In the genomic region with DNA sequence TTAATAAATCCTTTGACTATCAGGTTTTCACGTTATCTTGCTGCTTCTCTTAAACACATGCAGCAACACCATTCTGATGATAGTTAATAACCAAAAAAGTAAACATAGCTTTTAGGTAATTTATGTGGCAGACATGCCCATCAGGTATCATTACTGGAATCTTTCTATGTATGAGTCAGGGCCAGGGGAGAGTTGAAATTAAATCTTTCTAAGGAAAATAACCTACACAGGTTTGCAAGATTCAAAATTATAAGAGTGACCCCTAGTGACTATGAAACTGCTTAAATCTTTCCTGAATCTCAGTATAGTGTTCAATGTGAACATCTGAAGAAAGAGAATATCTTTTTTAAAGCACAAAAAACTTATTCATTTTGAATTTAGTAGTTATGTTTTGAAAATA, we compare ENCODE assay signal across 14 cellular contexts.
A peak's percentile ranks its signal among the peaks of the same experiment; 100 is the strongest.
DNase-seq lines count a peak whose midpoint lies in the region; ATAC-seq, FAIRE-seq and TF ChIP-seq lines count a peak whose summit lies in the region.
"Had no signal": no experiment of that assay in that cellular context is flagged by ENCODE, and none has a peak within 500 bp of the region (broad histone marks: within the 10 kb centered on the region; RNA-seq: fewer than 3 reads in every experiment).

No MANE protein-coding gene starts in this region.

- H3K4me3 ChIP-seq in HepG2 (replicated peaks in 1 of 3; ENCODE audit: insufficient read depth in 1 of 3, low read depth in 2 of 3, low read length in 3 of 3): no peak overlapping the region
- H3K4me3 ChIP-seq in right lobe of liver: no peak overlapping the region
- H3K4me3 ChIP-seq in upper lobe of right lung: no peak overlapping the region
- H3K4me3 ChIP-seq: colonic mucosa had no signal

- 25% methylated on average over 1 of the region's 1 CpG for WGBS in HepG2 (ENCODE audit: low lambda C conversion rate)
- 44% methylated on average over 1 of the region's 1 CpG for WGBS in right lobe of liver (ENCODE audit: insufficient coverage, low coverage, low lambda C conversion rate, missing lambda C conversion rate)

- H3K4me1 ChIP-seq in HepG2 (ENCODE audit: insufficient read depth, low read length) (no peaks in the 10 kb centered on the region), right lobe of liver (no peaks in the 10 kb centered on the region), upper lobe of right lung (no peaks in the 10 kb centered on the region)
- H3K4me1 ChIP-seq: colonic mucosa had no signal

- ATAC-seq in HepG2: no peak
- no peak for ATAC-seq in right lobe of liver
- ATAC-seq in SK-N-SH treated with all-trans-retinoic acid at 6 μM for 48 hours: peak; percentile 88
- no peak for ATAC-seq in upper lobe of right lung
- ATAC-seq in HG02870 (IDR thresholded peaks at IDR 0.05; ENCODE audit: unreplicated experiment): no peak
- no peak for ATAC-seq in GM21515 (IDR thresholded peaks at IDR 0.05; ENCODE audit: unreplicated experiment)

- H3K79me2 ChIP-seq in HepG2 (ENCODE audit: insufficient read depth, low read length): no peaks in the 10 kb centered on the region

- no peaks in the 10 kb centered on the region for H4K20me1 ChIP-seq in HepG2 (ENCODE audit: insufficient read depth, low read length)

- H3K27me3 ChIP-seq in HepG2 (ENCODE audit: control insufficient read depth in 1 of 2, insufficient read depth in 2 of 2, low read length in 2 of 2): no peaks in the 10 kb centered on the region
- H3K27me3 ChIP-seq in right lobe of liver: no peaks in the 10 kb centered on the region
- no peaks in the 10 kb centered on the region for H3K27me3 ChIP-seq in upper lobe of right lung
- H3K27me3 ChIP-seq: colonic mucosa had no signal

- DNase-seq in HepG2 (ENCODE audit: low spot score) (no peak), right lobe of liver (no peak), fibroblast of the conjunctiva (ENCODE audit: low read depth) (peak; percentile 28), upper lobe of right lung (no peak), middle frontal gyrus (ENCODE audit: extremely low spot score, low spot score) (no peak)
- DNase-seq: activated CD4-positive, alpha-beta T cell treated with anti-CD3 and anti-CD28 coated beads for 48 hours; activated effector memory CD4-positive, alpha-beta T cell treated with Interleukin-2 at 50 U/mL for 16 hours; CD4-positive, alpha-beta T cell; colonic mucosa; head of caudate nucleus had no signal

- intact Hi-C loops in HepG2 (cut with micrococcal nuclease; ENCODE audit: unreplicated experiment): loop anchor here (5.0 kb wide), 1 partner anchor 368 kb away; no protein-coding TSS in a partner anchor
- intact Hi-C loops in right lobe of liver (cut with DNase I): no loop called here
- intact Hi-C loops in upper lobe of right lung (cut with DNase I): no loop called here

- TF ChIP-seq POLR2A in HepG2 (IDR thresholded peaks at IDR 0.05; ENCODE audit: insufficient read depth in 1 of 2, low read depth in 2 of 2, low read length in 2 of 2): no peak
- TF ChIP-seq POLR2A in right lobe of liver (IDR thresholded peaks at IDR 0.05): no peak

- H3K9ac ChIP-seq in HepG2 (ENCODE audit: insufficient read depth, low read depth, low read length): no peak overlapping the region

- TF ChIP-seq EP300 in HepG2 (IDR thresholded peaks at IDR 0.05; ENCODE audit: low read depth in 2 of 2, low read length in 2 of 2) (no peak), HepG2 (CRISPR knock-in tag; IDR thresholded peaks at IDR 0.05; ENCODE audit: borderline replicate concordance) (no peak)

- H3K9me3 ChIP-seq in HepG2 (ENCODE audit: low read length) (peaks cover 3% of the 10 kb centered on the region), right lobe of liver (no peaks in the 10 kb centered on the region), upper lobe of right lung (no peaks in the 10 kb centered on the region)
- H3K9me3 ChIP-seq: colonic mucosa had no signal

- no peak for FAIRE-seq in HepG2 (lab: Jason Lieb, UNC)
- FAIRE-seq: H54 had no signal

- no peak for TF ChIP-seq RAD21 in HepG2 (CRISPR knock-in tag; IDR thresholded peaks at IDR 0.05)

- H3K27ac ChIP-seq in HepG2 (ENCODE audit: extremely low read length, insufficient read depth, low read length): no peak overlapping the region
- no peak overlapping the region for H3K27ac ChIP-seq in right lobe of liver
- no peak overlapping the region for H3K27ac ChIP-seq in upper lobe of right lung
- H3K27ac ChIP-seq: colonic mucosa had no signal

- no peaks in the 10 kb centered on the region for H3K36me3 ChIP-seq in HepG2 (replicated peaks in 1 of 2; ENCODE audit: control insufficient read depth in 1 of 2, insufficient read depth in 2 of 2, low read length in 2 of 2)
- H3K36me3 ChIP-seq in right lobe of liver: no peaks in the 10 kb centered on the region
- H3K36me3 ChIP-seq in upper lobe of right lung: no peaks in the 10 kb centered on the region
- H3K36me3 ChIP-seq: colonic mucosa had no signal

- H3K4me2 ChIP-seq in HepG2 (ENCODE audit: low read depth, low read length): no peak overlapping the region

- in situ Hi-C loops in HepG2 (cut with HindIII; ENCODE audit: extremely low pct_ligation_motif_present, low pct_unique_long_range_greater_than_20kb): no loop called here

- no peak overlapping the region for H2AFZ ChIP-seq in HepG2 (ENCODE audit: low read length)

- TF ChIP-seq CTCF in HepG2 (CRISPR knock-in tag; IDR thresholded peaks at IDR 0.05) (0 out of 2 replicates have a peak, but pooled peaks have one; percentile 9), right lobe of liver (IDR thresholded peaks at IDR 0.05) (no peak), upper lobe of right lung (IDR thresholded peaks at IDR 0.05) (peak; percentile 20)

- BruUV-seq in HepG2 (replicated peaks; lab: Mats Ljungman, UMichigan): no TSS peak

- CTCF ChIA-PET in HepG2 (lab: Yijun Ruan, JAX; ENCODE audit: low intra/inter-chr PET ratio, low total read pairs): interaction anchor here (1.0 kb wide), 1 partner anchor 366 kb away, joined by 3 read pairs; no protein-coding TSS in a partner anchor

- POLR2A ChIA-PET in HepG2 (lab: Yijun Ruan, JAX): no interaction called here

TF ChIP-seq in HepG2, 621 proteins besides CTCF, POLR2A, EP300 and RAD21:
- TF ChIP-seq CAMTA2 (CRISPR knock-in tag; IDR thresholded peaks at IDR 0.05; ENCODE audit: borderline replicate concordance) (no peak), ZNF674 (CRISPR knock-in tag; IDR thresholded peaks at IDR 0.05; ENCODE audit: low read depth) (no peak), KDM1A (CRISPR knock-in tag; IDR thresholded peaks at IDR 0.05) (no peak), STAG1 (CRISPR knock-in tag; IDR thresholded peaks at IDR 0.05) (peak; percentile 41), ZNF7 (CRISPR knock-in tag; IDR thresholded peaks at IDR 0.05) (no peak), FOXK2 (IDR thresholded peaks at IDR 0.05) (no peak)

TF ChIP-seq in SK-N-SH treated with all-trans-retinoic acid at 6 μM for 48 hours, 23 proteins besides CTCF, POLR2A, EP300 and RAD21:
- TF ChIP-seq, protein P1, sequence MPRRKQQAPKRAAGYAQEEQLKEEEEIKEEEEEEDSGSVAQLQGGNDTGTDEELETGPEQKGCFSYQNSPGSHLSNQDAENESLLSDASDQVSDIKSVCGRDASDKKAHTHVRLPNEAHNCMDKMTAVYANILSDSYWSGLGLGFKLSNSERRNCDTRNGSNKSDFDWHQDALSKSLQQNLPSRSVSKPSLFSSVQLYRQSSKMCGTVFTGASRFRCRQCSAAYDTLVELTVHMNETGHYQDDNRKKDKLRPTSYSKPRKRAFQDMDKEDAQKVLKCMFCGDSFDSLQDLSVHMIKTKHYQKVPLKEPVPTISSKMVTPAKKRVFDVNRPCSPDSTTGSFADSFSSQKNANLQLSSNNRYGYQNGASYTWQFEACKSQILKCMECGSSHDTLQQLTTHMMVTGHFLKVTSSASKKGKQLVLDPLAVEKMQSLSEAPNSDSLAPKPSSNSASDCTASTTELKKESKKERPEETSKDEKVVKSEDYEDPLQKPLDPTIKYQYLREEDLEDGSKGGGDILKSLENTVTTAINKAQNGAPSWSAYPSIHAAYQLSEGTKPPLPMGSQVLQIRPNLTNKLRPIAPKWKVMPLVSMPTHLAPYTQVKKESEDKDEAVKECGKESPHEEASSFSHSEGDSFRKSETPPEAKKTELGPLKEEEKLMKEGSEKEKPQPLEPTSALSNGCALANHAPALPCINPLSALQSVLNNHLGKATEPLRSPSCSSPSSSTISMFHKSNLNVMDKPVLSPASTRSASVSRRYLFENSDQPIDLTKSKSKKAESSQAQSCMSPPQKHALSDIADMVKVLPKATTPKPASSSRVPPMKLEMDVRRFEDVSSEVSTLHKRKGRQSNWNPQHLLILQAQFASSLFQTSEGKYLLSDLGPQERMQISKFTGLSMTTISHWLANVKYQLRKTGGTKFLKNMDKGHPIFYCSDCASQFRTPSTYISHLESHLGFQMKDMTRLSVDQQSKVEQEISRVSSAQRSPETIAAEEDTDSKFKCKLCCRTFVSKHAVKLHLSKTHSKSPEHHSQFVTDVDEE (CRISPR knock-in tag; IDR thresholded peaks at IDR 0.05): no peak
- TF ChIP-seq ISL1 (CRISPR knock-in tag; IDR thresholded peaks at IDR 0.05) (no peak), ZFP3 (CRISPR knock-in tag; IDR thresholded peaks at IDR 0.05) (no peak), GLIS3 (CRISPR knock-in tag; IDR thresholded peaks at IDR 0.05) (no peak)
- TF ChIP-seq, protein P2, sequence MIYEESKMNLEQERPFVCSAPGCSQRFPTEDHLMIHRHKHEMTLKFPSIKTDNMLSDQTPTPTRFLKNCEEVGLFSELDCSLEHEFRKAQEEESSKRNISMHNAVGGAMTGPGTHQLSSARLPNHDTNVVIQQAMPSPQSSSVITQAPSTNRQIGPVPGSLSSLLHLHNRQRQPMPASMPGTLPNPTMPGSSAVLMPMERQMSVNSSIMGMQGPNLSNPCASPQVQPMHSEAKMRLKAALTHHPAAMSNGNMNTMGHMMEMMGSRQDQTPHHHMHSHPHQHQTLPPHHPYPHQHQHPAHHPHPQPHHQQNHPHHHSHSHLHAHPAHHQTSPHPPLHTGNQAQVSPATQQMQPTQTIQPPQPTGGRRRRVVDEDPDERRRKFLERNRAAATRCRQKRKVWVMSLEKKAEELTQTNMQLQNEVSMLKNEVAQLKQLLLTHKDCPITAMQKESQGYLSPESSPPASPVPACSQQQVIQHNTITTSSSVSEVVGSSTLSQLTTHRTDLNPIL (CRISPR knock-in tag; IDR thresholded peaks at IDR 0.05; ENCODE audit: low read depth): no peak
- TF ChIP-seq, protein P3, sequence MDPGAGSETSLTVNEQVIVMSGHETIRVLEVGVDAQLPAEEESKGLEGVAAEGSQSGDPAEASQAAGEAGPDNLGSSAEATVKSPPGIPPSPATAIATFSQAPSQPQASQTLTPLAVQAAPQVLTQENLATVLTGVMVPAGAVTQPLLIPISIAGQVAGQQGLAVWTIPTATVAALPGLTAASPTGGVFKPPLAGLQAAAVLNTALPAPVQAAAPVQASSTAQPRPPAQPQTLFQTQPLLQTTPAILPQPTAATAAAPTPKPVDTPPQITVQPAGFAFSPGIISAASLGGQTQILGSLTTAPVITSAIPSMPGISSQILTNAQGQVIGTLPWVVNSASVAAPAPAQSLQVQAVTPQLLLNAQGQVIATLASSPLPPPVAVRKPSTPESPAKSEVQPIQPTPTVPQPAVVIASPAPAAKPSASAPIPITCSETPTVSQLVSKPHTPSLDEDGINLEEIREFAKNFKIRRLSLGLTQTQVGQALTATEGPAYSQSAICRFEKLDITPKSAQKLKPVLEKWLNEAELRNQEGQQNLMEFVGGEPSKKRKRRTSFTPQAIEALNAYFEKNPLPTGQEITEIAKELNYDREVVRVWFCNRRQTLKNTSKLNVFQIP (CRISPR knock-in tag; IDR thresholded peaks at IDR 0.05; ENCODE audit: borderline replicate concordance, low read depth): no peak

Comparison
In these comparisons a context has a peak if more than half of its experiments do, and no peak if none do; other contexts are left out.
1. CTCF ChIP-seq: peak in HepG2 (single experiment) and upper lobe of right lung (single experiment); none in right lobe of liver (0 of 4).